Comparison of ENCODE assay signal across 27 cellular contexts in genomic region chr2:6959751-6960150, GRCh38. TPM values are rescaled to one million over a fixed set of nuclear protein-coding genes. Genes with fewer than 3 reads are reported as not detected.
DNase-seq lines count a peak whose midpoint lies in the region; ATAC-seq and TF ChIP-seq lines count a peak whose summit lies in the region.
"Had no signal": no experiment of that assay in that cellular context is flagged by ENCODE, and none has a peak within 500 bp of the region (broad histone marks: within the 10 kb centered on the region; RNA-seq: fewer than 3 reads in every experiment).

No MANE protein-coding gene starts in this region.

- DNase-seq in CD4-positive, alpha-beta T cell, result no peak
- no peak for DNase-seq in testis
- DNase-seq in GM19238 (ENCODE audit: insufficient read length, low spot score), result no peak
- no peak for DNase-seq in DMS153 treated with DMSO at 0.1 percent for 48 hours (lab: John Stamatoyannopoulos, UW; ENCODE audit: unreplicated experiment)
- DNase-seq: activated CD4-positive, alpha-beta T cell treated with anti-CD3 and anti-CD28 coated beads, Interleukin-2, amount 50 U/mL, for 4 hours; anterior cingulate cortex; DMS 273 treated with DMSO at 0.1 percent for 48 hours; effector memory CD4-positive, alpha-beta T cell; glutamatergic neuron; left lung; mesenchymal stem cell; NCI-H1092 treated with DMSO at 0.1 percent for 48 hours; NCI-H187 treated with DMSO at 0.1 percent for 48 hours; NCI-H2171; NCI-H510A; PC-3; right cardiac atrium; stimulated activated CD4-positive, alpha-beta T cell treated with anti-CD3 and anti-CD28 coated beads, Interleukin-2, amount 100 ng/mL, for 48 hours; T-helper 1 cell had no signal

- CTCF ChIA-PET in CD4-positive, alpha-beta T cell (lab: Charles Lee), result no interaction called here

- TF ChIP-seq CTCF in CD4-positive, alpha-beta T cell (IDR thresholded peaks at IDR 0.05), result no peak
- TF ChIP-seq CTCF in parathyroid adenoma (IDR thresholded peaks at IDR 0.05) (no peak), testis (IDR thresholded peaks at IDR 0.05) (no peak)

- H3K9ac ChIP-seq in parathyroid adenoma, result no peak overlapping the region

- H3K36me3 Mint-ChIP-seq in CD4-positive, alpha-beta T cell (ENCODE audit: low read depth), result peaks cover 56% of the 10 kb centered on the region

- H3K36me3 ChIP-seq in parathyroid adenoma (ENCODE audit: control insufficient read depth, insufficient read depth, low read length), result no peaks in the 10 kb centered on the region
- H3K36me3 ChIP-seq in testis (ENCODE audit: low read depth, missing control alignments), result no peaks in the 10 kb centered on the region
- H3K36me3 ChIP-seq: cardiac muscle cell, left lung had no signal

- H3K4me2 ChIP-seq in parathyroid adenoma (ENCODE audit: low read length), result no peak overlapping the region

- peak overlapping the region; percentile 47 for H2AFZ ChIP-seq in parathyroid adenoma

- no peaks in the 10 kb centered on the region for H3K27me3 Mint-ChIP-seq in CD4-positive, alpha-beta T cell
- H3K27me3 Mint-ChIP-seq: activated naive CD8-positive, alpha-beta T cell had no signal

- H3K9me3 Mint-ChIP-seq in CD4-positive, alpha-beta T cell, result no peaks in the 10 kb centered on the region
- H3K9me3 Mint-ChIP-seq: neural crest cell had no signal

- intact Hi-C loops in CD4-positive, alpha-beta T cell (cut with DNase I, micrococcal nuclease), result no loop called here
- intact Hi-C loops in testis (cut with DNase I; ENCODE audit: low total_unique reads), result no loop called here

- no peak for ATAC-seq in CD4-positive, alpha-beta T cell (ENCODE audit: poor library complexity)
- no peak for ATAC-seq in esophagus mucosa
- ATAC-seq: K562, PC-3 had no signal

- no peak overlapping the region for H3K27ac ChIP-seq in CD4-positive, alpha-beta T cell (ENCODE audit: low read depth, low read length)
- H3K27ac ChIP-seq in angular gyrus (ENCODE audit: low read depth, low read length) (peak overlapping the region; percentile 38), parathyroid adenoma (peak overlapping the region; percentile 74), testis (peak overlapping the region; percentile 25 to 70)
- H3K27ac ChIP-seq: cardiac muscle cell, epithelial cell of prostate had no signal

- H3K4me1 ChIP-seq in parathyroid adenoma, result peaks cover 30% of the 10 kb centered on the region
- peaks cover 11% of the 10 kb centered on the region for H3K4me1 ChIP-seq in testis

- no peaks in the 10 kb centered on the region for H3K9me3 ChIP-seq in CD4-positive, alpha-beta T cell (ENCODE audit: control insufficient read depth, low read length)
- no peaks in the 10 kb centered on the region for H3K9me3 ChIP-seq in parathyroid adenoma (ENCODE audit: control insufficient read depth, low read length)
- no peaks in the 10 kb centered on the region for H3K9me3 ChIP-seq in testis
- H3K9me3 ChIP-seq: left lung had no signal

- 90 to 98% methylated on average over 3 of the region's 3 CpGs for WGBS in testis, 2 donors

- no peak for TF ChIP-seq POLR2A in testis (IDR thresholded peaks at IDR 0.05)

- H3K4me3 ChIP-seq in parathyroid adenoma (ENCODE audit: low read depth, low read length) (no peak overlapping the region), testis (no peak overlapping the region)
- H3K4me3 ChIP-seq: cardiac muscle cell, K562, left lung had no signal

- H3K27ac Mint-ChIP-seq in CD4-positive, alpha-beta T cell, result peak overlapping the region; percentile 52

- H3K4me3 Mint-ChIP-seq in CD4-positive, alpha-beta T cell, result no peak overlapping the region
- H3K4me3 Mint-ChIP-seq: activated naive CD8-positive, alpha-beta T cell; neural crest cell had no signal

- peaks cover 81% of the 10 kb centered on the region for H3K4me1 Mint-ChIP-seq in CD4-positive, alpha-beta T cell (ENCODE audit: low read depth)

- POLR2A ChIA-PET in CD4-positive, alpha-beta T cell (lab: Charles Lee), result no interaction called here

- H3K79me2 ChIP-seq in parathyroid adenoma, result peaks cover 16% of the 10 kb centered on the region

- H3K27me3 ChIP-seq in CD4-positive, alpha-beta T cell (ENCODE audit: control insufficient read depth, insufficient read depth, low read length), result no peaks in the 10 kb centered on the region
- H3K27me3 ChIP-seq in parathyroid adenoma (ENCODE audit: control insufficient read depth, insufficient read depth, low read length) (no peaks in the 10 kb centered on the region), testis (no peaks in the 10 kb centered on the region)
- H3K27me3 ChIP-seq: cardiac muscle cell, left lung had no signal

RNA-seq across cellular contexts. Expression of gene RNF144A, which starts 42.5 kb away (rescaled TPM):
- total RNA-seq in CD4-positive, alpha-beta T cell, result 10 to 100 TPM; 39.0 to 40.1 TPM
- total RNA-seq in testis, result 10 to 100 TPM; 12.6 to 12.9 TPM
- polyA plus RNA-seq in testis (ENCODE audit: insufficient read depth, low read depth, low replicate concordance), result 8.9 TPM
- 5.5 TPM for total RNA-seq in esophagus mucosa
